ENCODE assay signal across 27 cellular contexts in genomic region chr2:132404056-132404455, GRCh38. TPM values are rescaled to one million over a fixed set of nuclear protein-coding genes. Genes with fewer than 3 reads are reported as not detected.
"Had no signal": no experiment of that assay in that cellular context is flagged by ENCODE, and none has a peak within 500 bp of the region (broad histone marks: within the 10 kb centered on the region; RNA-seq: fewer than 3 reads in every experiment).

No MANE protein-coding gene starts in this region.

- DNase-seq: activated CD4-positive, alpha-beta memory T cell treated with anti-CD3 and anti-CD28 coated beads for 36 hours; activated CD4-positive, alpha-beta T cell treated with anti-CD3 and anti-CD28 coated beads, Interleukin-2, amount 10 ng/mL, durations not matched to agents 24 days and 14 days; activated CD4-positive, CD25-positive, alpha-beta regulatory T cell treated with anti-CD3 and anti-CD28 coated beads, Interleukin-2, amount 50 U/mL, for 72 hours; activated CD8-positive, alpha-beta memory T cell treated with anti-CD3 and anti-CD28 coated beads, Interleukin-2, amount 50 U/mL, for 48 hours; activated gamma-delta T cell treated with Interleukin-2 at 50 U/mL for 16 hours; activated naive CD8-positive, alpha-beta T cell treated with anti-CD3 and anti-CD28 coated beads, Interleukin-2, amount 50 U/mL, for 24 hours; activated T-cell treated with anti-CD3 and anti-CD28 coated beads, Interleukin-2, amount 50 U/mL, for 24 hours; amygdala; caudate nucleus; cortex of kidney; effector memory CD8-positive, alpha-beta T cell; left cardiac atrium; left ventricle myocardium superior; ovary; retina; small intestine; stimulated activated CD4-positive, alpha-beta T cell treated with anti-CD3 and anti-CD28 coated beads, Interleukin-4, amount 100 ng/mL, for 24 hours; T1000; trophoblast cell had no signal

- H3K27ac ChIP-seq: neutrophil, ovary, prostate gland, thoracic aorta had no signal

- H3K4me1 ChIP-seq: prostate gland had no signal

- H3K36me3 ChIP-seq: neutrophil, ovary, prostate gland, thoracic aorta had no signal

- H3K27me3 ChIP-seq: neutrophil, ovary had no signal

- ATAC-seq: activated naive CD8-positive, alpha-beta T cell treated with anti-CD3 and anti-CD28 coated beads, Interleukin-2, amount 50 U/mL, for 24 hours; activated T-helper 17 cell treated with anti-CD3 and anti-CD28 coated beads, Interleukin-2, amount 50 U/mL, for 72 hours; effector memory CD8-positive, alpha-beta T cell; esophagus mucosa; left cardiac atrium; left ventricle myocardium superior; sciatic nerve; stimulated activated effector memory CD8-positive, alpha-beta T cell treated with anti-CD3 and anti-CD28 coated beads, Interleukin-12 subunit alpha, Interleukin-12 subunit beta, amount 100 ng/mL, for 72 hours had no signal

- H3K9me3 ChIP-seq: neutrophil, ovary, prostate gland, thoracic aorta had no signal

- H3K4me3 ChIP-seq: ovary, prostate gland, thoracic aorta had no signal

RNA-seq across cellular contexts. Expression of gene GPR39, which starts 12.5 kb away (rescaled TPM):
- total RNA-seq: activated CD4-positive, alpha-beta memory T cell treated with anti-CD3 and anti-CD28 coated beads for 36 hours; activated CD4-positive, alpha-beta T cell treated with anti-CD3 and anti-CD28 coated beads, Interleukin-2, amount 10 ng/mL, durations not matched to agents 24 days and 14 days; activated CD8-positive, alpha-beta memory T cell treated with anti-CD3 and anti-CD28 coated beads for 36 hours; activated T-helper 17 cell treated with anti-CD3 and anti-CD28 coated beads, Interleukin-2, amount 50 U/mL, for 72 hours; left ventricle myocardium superior had no signal
